Comparison of ENCODE assay signal across 1 cellular context in genomic region chr2:226559536-226559935, GRCh38.
TF ChIP-seq lines count a peak whose summit lies in the region.

No MANE protein-coding gene starts in this region.

TF ChIP-seq in HepG2, 621 proteins besides CTCF, POLR2A, EP300 and RAD21 (continued from another document):
- peak; percentile 34; the same call in 1 of the 2 replicates for TF ChIP-seq TFAP4 (IDR thresholded peaks at IDR 0.05; ENCODE audit: borderline replicate concordance, low read depth)
- no peak for TF ChIP-seq MTERF4 (CRISPR knock-in tag; IDR thresholded peaks at IDR 0.05)
- no peak for TF ChIP-seq ZNF136 (CRISPR knock-in tag; IDR thresholded peaks at IDR 0.05; ENCODE audit: low read depth)
- TF ChIP-seq KLF12 (CRISPR knock-in tag; IDR thresholded peaks at IDR 0.05; ENCODE audit: borderline replicate concordance) = no peak
- TF ChIP-seq ZNF446 (CRISPR knock-in tag; IDR thresholded peaks at IDR 0.05) = no peak
- TF ChIP-seq NPAS2 (CRISPR knock-in tag; IDR thresholded peaks at IDR 0.05; ENCODE audit: borderline replicate concordance) = no peak
- TF ChIP-seq ZNF839 (CRISPR knock-in tag; IDR thresholded peaks at IDR 0.05; ENCODE audit: borderline replicate concordance) = no peak
- no peak for TF ChIP-seq ZUFSP (CRISPR knock-in tag; IDR thresholded peaks at IDR 0.05; ENCODE audit: borderline replicate concordance)
- no peak for TF ChIP-seq ZNF274 (CRISPR knock-in tag; IDR thresholded peaks at IDR 0.05)
- no peak for TF ChIP-seq EEA1 (CRISPR knock-in tag; IDR thresholded peaks at IDR 0.05; ENCODE audit: borderline replicate concordance)
- no peak for TF ChIP-seq ZNF564 (CRISPR knock-in tag; IDR thresholded peaks at IDR 0.05)
- no peak for TF ChIP-seq SMAD1 (CRISPR knock-in tag; IDR thresholded peaks at IDR 0.05; ENCODE audit: borderline replicate concordance, low read depth)
- no peak for TF ChIP-seq HCFC1 (IDR thresholded peaks at IDR 0.05; ENCODE audit: low read depth, low read length)
- TF ChIP-seq ZNF143 (CRISPR knock-in tag; IDR thresholded peaks at IDR 0.05) = no peak
- TF ChIP-seq GLMP (CRISPR knock-in tag; IDR thresholded peaks at IDR 0.05; ENCODE audit: borderline replicate concordance) = no peak
- no peak for TF ChIP-seq DNMT1 (CRISPR knock-in tag; IDR thresholded peaks at IDR 0.05)
- no peak for TF ChIP-seq KLF13 (CRISPR knock-in tag; IDR thresholded peaks at IDR 0.05)
- TF ChIP-seq RFXAP (CRISPR knock-in tag; IDR thresholded peaks at IDR 0.05; ENCODE audit: borderline replicate concordance) = no peak
- TF ChIP-seq EZH2 (conservative IDR thresholded peaks at IDR 0.05; ENCODE audit: low read depth, low read length) = no peak
- no peak for TF ChIP-seq MLXIP (CRISPR knock-in tag; IDR thresholded peaks at IDR 0.05; ENCODE audit: borderline replicate concordance)
- peak; percentile 82 for TF ChIP-seq ZNF24 (IDR thresholded peaks at IDR 0.05)
- TF ChIP-seq BCL6 (CRISPR knock-in tag; IDR thresholded peaks at IDR 0.05) = peak; percentile 94
- TF ChIP-seq ZBTB43 (CRISPR knock-in tag; conservative IDR thresholded peaks at IDR 0.05) = no peak
- TF ChIP-seq CREM (IDR thresholded peaks at IDR 0.05) = peak; percentile 87
- TF ChIP-seq CREM (CRISPR knock-in tag; IDR thresholded peaks at IDR 0.05) = no peak
- peak; percentile 85; the same call in 1 of the 2 replicates for TF ChIP-seq SSRP1 (CRISPR knock-in tag; IDR thresholded peaks at IDR 0.05)
- no peak for TF ChIP-seq ZNF225 (CRISPR knock-in tag; IDR thresholded peaks at IDR 0.05)
- TF ChIP-seq MXI1 (IDR thresholded peaks at IDR 0.05; ENCODE audit: borderline replicate concordance, low read depth, low read length) = no peak; the same call in 2 of the 3 replicates
- no peak for TF ChIP-seq ZZZ3 (CRISPR knock-in tag; IDR thresholded peaks at IDR 0.05; ENCODE audit: borderline replicate concordance)
- peak; percentile 88 for TF ChIP-seq ZFP1 (CRISPR knock-in tag; IDR thresholded peaks at IDR 0.05)
- no peak for TF ChIP-seq ZBTB8A (CRISPR knock-in tag; IDR thresholded peaks at IDR 0.05; ENCODE audit: borderline replicate concordance, low read depth)
- peak; percentile 47; the same call in 1 of the 2 replicates for TF ChIP-seq TFDP1 (CRISPR knock-in tag; IDR thresholded peaks at IDR 0.05; ENCODE audit: borderline replicate concordance)
- peak; percentile 71; the same call in 1 of the 2 replicates for TF ChIP-seq ZNF652 (CRISPR knock-in tag; IDR thresholded peaks at IDR 0.05; ENCODE audit: borderline replicate concordance, low read depth)
- TF ChIP-seq PHB2 (IDR thresholded peaks at IDR 0.05; ENCODE audit: partially characterized antibody) = no peak
- peak; percentile 85 for TF ChIP-seq THAP11 (CRISPR knock-in tag; IDR thresholded peaks at IDR 0.05)
- TF ChIP-seq ZBTB7B (CRISPR knock-in tag; IDR thresholded peaks at IDR 0.05) = peak; percentile 98
- TF ChIP-seq ZEB1 (IDR thresholded peaks at IDR 0.05; ENCODE audit: insufficient replicate concordance, low read depth) = peak; percentile 85
- no peak for TF ChIP-seq ZNF704 (CRISPR knock-in tag; IDR thresholded peaks at IDR 0.05; ENCODE audit: borderline replicate concordance)
